21 cellular contexts compared by ENCODE assay signal in the genomic region with DNA sequence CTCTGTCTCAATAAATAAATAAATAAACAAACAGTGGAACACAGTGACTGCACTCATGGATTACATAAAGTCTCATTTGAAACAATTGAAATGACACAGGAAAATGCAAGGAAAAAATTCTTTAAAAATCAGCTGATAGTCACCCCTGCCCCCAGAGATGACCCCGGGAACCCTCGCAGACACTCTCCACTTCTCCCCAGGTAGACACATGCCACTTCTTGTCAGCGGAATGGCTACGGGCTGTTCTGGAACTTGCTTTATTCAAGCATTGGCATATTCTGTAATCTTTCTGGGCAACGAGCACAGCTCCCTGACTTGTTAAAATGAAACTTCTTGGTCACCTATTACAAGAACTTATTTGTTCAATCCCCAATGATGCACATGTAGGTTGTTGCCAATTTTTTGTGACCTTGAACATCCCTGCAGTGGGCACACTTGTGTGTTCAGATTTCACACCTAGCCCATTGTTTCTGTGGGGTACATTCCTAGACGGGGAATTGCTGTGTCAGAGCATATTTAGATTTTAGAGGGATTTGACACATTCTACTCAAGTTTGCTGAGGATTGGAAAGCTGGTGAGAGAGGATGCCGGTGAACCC. TPM values are rescaled to one million over a fixed set of nuclear protein-coding genes. Genes with fewer than 3 reads are reported as not detected.
A peak's percentile ranks its signal among the peaks of the same experiment; 100 is the strongest.
DNase-seq lines count a peak whose midpoint lies in the region; ATAC-seq and TF ChIP-seq lines count a peak whose summit lies in the region.
"Had no signal": no experiment of that assay in that cellular context is flagged by ENCODE, and none has a peak within 500 bp of the region (broad histone marks: within the 10 kb centered on the region; RNA-seq: fewer than 3 reads in every experiment).

No MANE protein-coding gene starts in this region.

- H4K20me1 ChIP-seq in PC-9 (ENCODE audit: insufficient read depth) = peaks cover 68% of the 10 kb centered on the region

- peak overlapping the region; percentile 1 for H3K27ac ChIP-seq in A673 (ENCODE audit: low read depth, low read length, poor library complexity, severe bottlenecking)
- H3K27ac ChIP-seq in PC-9 = peak overlapping the region; percentile 40
- H3K27ac ChIP-seq in sigmoid colon = no peak overlapping the region
- H3K27ac ChIP-seq: GM23248, Peyer's patch had no signal

- peaks cover 9% of the 10 kb centered on the region for H3K4me1 ChIP-seq in A673 (ENCODE audit: insufficient read depth, low read length, poor library complexity, severe bottlenecking)
- peaks cover 40% of the 10 kb centered on the region for H3K4me1 ChIP-seq in PC-9 (replicated peaks; ENCODE audit: insufficient read depth)
- H3K4me1 ChIP-seq in sigmoid colon = peaks cover 0 to 5% (median 0%) of the 10 kb centered on the region in 4 donors
- H3K4me1 ChIP-seq: Peyer's patch had no signal

- peaks cover 100% of the 10 kb centered on the region for H3K79me2 ChIP-seq in PC-9 (ENCODE audit: low read depth)

- WGBS in sigmoid colon, 2 donors = 91 to 94% methylated on average over 7 of the region's 7 CpGs

- H3K9me3 ChIP-seq in A673 (ENCODE audit: low read depth, low read length, poor library complexity, severe bottlenecking) (peaks cover 4% of the 10 kb centered on the region), PC-9 (ENCODE audit: insufficient read depth, low read depth) (no peaks in the 10 kb centered on the region; the same call in 1 of the 2 replicates), sigmoid colon (peaks cover 0 to 2% (median 0%) of the 10 kb centered on the region in 4 donors)
- H3K9me3 ChIP-seq: Peyer's patch had no signal

- TF ChIP-seq CTCF in A673 (conservative IDR thresholded peaks at IDR 0.05; ENCODE audit: low read depth, low read length) (no peak), PC-9 (conservative IDR thresholded peaks at IDR 0.05) (no peak), sigmoid colon (IDR thresholded peaks at IDR 0.05) (no peak)

- no peak overlapping the region for H3K4me2 ChIP-seq in PC-9

- H3K27me3 ChIP-seq in A673 (replicated peaks; ENCODE audit: insufficient read depth, low read depth, low read length, poor library complexity) = no peaks in the 10 kb centered on the region
- no peaks in the 10 kb centered on the region for H3K27me3 ChIP-seq in PC-9 (ENCODE audit: insufficient read depth, low read depth)
- H3K27me3 ChIP-seq in sigmoid colon = no peaks in the 10 kb centered on the region
- H3K27me3 ChIP-seq: Peyer's patch had no signal

- no peak for TF ChIP-seq EP300 in sigmoid colon (IDR thresholded peaks at IDR 0.05)

- CTCF ChIA-PET in A673 (lab: Charles Lee) (no interaction called here), PC-9 (lab: Charles Lee) (no interaction called here)

- DNase-seq in A673 (ENCODE audit: low spot score) (no peak), PC-9 (no peak), ecto neural progenitor cell (ENCODE audit: low spot score) (peak; percentile 16), sigmoid colon (peak; percentile 18), NCI-H1417 (lab: John Stamatoyannopoulos, UW) (no peak), MV-4-11 (lab: John Stamatoyannopoulos, UW) (no peak)
- DNase-seq: ACHN, AML-193, DMS 273 treated with DMSO at 0.1 percent for 48 hours, GDM1, GM23248, NCI-H1092, NCI-H2081 treated with DMSO at 0.1 percent for 48 hours, NCI-H524, Peyer's patch, Right ventricle myocardium superior had no signal

- intact Hi-C loops in A673 (cut with micrococcal nuclease; ENCODE audit: unreplicated experiment) (no loop called here), PC-9 (cut with micrococcal nuclease; ENCODE audit: unreplicated experiment) (no loop called here), sigmoid colon (cut with DNase I) (no loop called here)

- ATAC-seq in HG02885 (IDR thresholded peaks at IDR 0.05; ENCODE audit: poor library complexity, unreplicated experiment) = no peak
- ATAC-seq in GM18498 (IDR thresholded peaks at IDR 0.05; ENCODE audit: unreplicated experiment) = no peak
- ATAC-seq: GM12878 had no signal

- no peak overlapping the region for H2AFZ ChIP-seq in PC-9
- H2AFZ ChIP-seq: GM23248 had no signal

- BruUV-seq in A673 (replicated peaks; lab: Mats Ljungman, UMichigan) = no TSS peak
- BruUV-seq in PC-9 (replicated peaks; lab: Mats Ljungman, UMichigan) = no TSS peak

- H3K36me3 ChIP-seq in A673 (ENCODE audit: insufficient read depth, low read length, poor library complexity, severe bottlenecking) (peaks cover 12% of the 10 kb centered on the region), PC-9 (ENCODE audit: low read depth) (peaks cover 65% of the 10 kb centered on the region), sigmoid colon (no peaks in the 10 kb centered on the region)
- H3K36me3 ChIP-seq: Peyer's patch had no signal

- POLR2A ChIA-PET in A673 (lab: Charles Lee; ENCODE audit: low non-redundant PET) = no interaction called here
- POLR2A ChIA-PET in PC-9 (lab: Charles Lee; ENCODE audit: unreplicated experiment) = no interaction called here

- TF ChIP-seq POLR2A in sigmoid colon (IDR thresholded peaks at IDR 0.05) = no peak

- peaks cover 77% of the 10 kb centered on the region for H3F3A ChIP-seq in PC-9 (ENCODE audit: insufficient read depth, low read depth)

- H3K9me2 ChIP-seq in PC-9 (ENCODE audit: insufficient read depth) = no peaks in the 10 kb centered on the region

- H3K4me3 ChIP-seq in A673 (ENCODE audit: low read depth, low read length, poor library complexity, severe bottlenecking) = no peak overlapping the region
- H3K4me3 ChIP-seq in PC-9 = no peak overlapping the region
- no peak overlapping the region for H3K4me3 ChIP-seq in sigmoid colon
- H3K4me3 ChIP-seq: GM12878, GM23248, Peyer's patch had no signal

RNA-seq across cellular contexts. Expression of a gene that starts 32.8 kb away (rescaled TPM):
- total RNA-seq in A673 (2021) = 174 and 192 TPM in 2 replicates
- total RNA-seq in PC-9 (2021) = 182 and 232 TPM in 2 replicates
- not detected for total RNA-seq in sigmoid colon
- 10 to 100 TPM in 2 of 3 donors, 1 to 10 TPM in 1; 1.2 to 11.1 (median 10.1) TPM for polyA plus RNA-seq in sigmoid colon
- total RNA-seq: MCF 10A, Right ventricle myocardium superior had no signal
- polyA plus RNA-seq: CD14-positive monocyte had no signal

Comparison
In these comparisons a context has a peak if more than half of its experiments do, and no peak if none do; other contexts are left out.
1. DNase-seq: peak in ecto neural progenitor cell (single experiment) and sigmoid colon (single experiment); none in A673 (single experiment), PC-9 (0 of 2), NCI-H1417 (0 of 3) and MV-4-11 (single experiment).
2. H3K27ac ChIP-seq: peak in A673 (single experiment) and PC-9 (single experiment); none in sigmoid colon (0 of 4).
3. RNA of a gene that starts 32.8 kb away (total RNA-seq): 182 to 232 TPM in PC-9 and 174 to 192 TPM in A673; not detected in sigmoid colon; every median in the first group is over 100 times any median in the second.